8 cellular contexts compared by ENCODE assay signal in the genomic region with DNA sequence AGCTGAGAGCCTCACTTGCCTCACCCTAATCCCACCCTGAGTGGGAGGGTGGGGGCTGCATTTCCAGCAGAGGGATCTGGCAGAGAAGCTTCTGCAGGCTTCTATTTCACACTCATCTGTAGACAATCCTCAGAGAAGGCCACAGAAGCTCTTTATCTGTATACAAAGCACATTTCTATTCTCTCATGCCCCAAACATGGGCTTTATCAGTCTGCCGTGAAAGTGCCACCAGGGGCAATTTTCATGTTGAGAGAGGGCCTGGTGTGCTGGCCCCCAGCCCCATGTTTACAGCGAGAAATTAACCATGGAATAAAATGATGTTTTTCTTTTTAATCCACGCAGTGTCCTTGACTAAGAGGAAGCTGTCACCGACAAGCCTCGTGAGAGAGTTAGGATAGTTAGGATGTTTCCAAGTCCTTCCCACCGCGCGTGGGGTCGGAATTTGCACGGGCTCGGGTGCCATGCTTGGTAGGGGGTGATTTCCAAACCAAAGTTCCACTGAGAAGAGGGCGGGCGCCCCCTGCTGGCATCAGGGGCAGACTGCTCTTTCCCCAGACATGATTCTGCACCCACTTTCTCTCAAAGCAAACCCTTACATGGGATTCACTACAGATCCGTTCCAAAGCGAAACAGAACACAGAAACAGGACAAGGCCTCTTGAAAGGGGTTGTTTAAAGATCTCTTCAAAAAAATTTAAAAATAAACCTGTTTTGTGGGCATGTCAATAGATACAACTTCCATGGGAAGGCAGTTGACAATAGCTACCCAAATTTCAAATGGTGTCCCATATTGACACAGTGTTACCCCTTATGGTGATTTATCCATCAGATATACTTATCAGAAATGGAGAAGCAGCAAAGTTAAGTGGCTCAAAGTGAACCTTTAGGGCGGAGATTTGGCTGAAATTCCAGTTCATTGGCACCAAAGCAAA. TPM values are rescaled to one million over a fixed set of nuclear protein-coding genes. Genes with fewer than 3 reads are reported as not detected.
DNase-seq lines count a peak whose midpoint lies in the region; ATAC-seq and TF ChIP-seq lines count a peak whose summit lies in the region.

No MANE protein-coding gene starts in this region.

- H3K36me3 ChIP-seq in breast epithelium = no peaks in the 10 kb centered on the region

- H3K9me3 ChIP-seq in breast epithelium = peaks cover 15 to 17% of the 10 kb centered on the region in 2 donors

- ATAC-seq in GM21576 (IDR thresholded peaks at IDR 0.05; ENCODE audit: unreplicated experiment) = no peak

- no peak for TF ChIP-seq POLR2A in breast epithelium (IDR thresholded peaks at IDR 0.05)

- intact Hi-C loops in breast epithelium (cut with DNase I; ENCODE audit: low total_unique reads) = loop anchor here (5.0 to 10.0 kb wide), 2 partner anchors 171 to 713 kb away; no protein-coding TSS in a partner anchor

- H3K4me3 ChIP-seq in WI38 (ENCODE audit: low read depth, low read length) (no peak overlapping the region), breast epithelium (no peak overlapping the region)

- H3K27me3 ChIP-seq in breast epithelium = no peaks in the 10 kb centered on the region

- TF ChIP-seq CTCF in WI38 (IDR thresholded peaks at IDR 0.05; ENCODE audit: low read depth, low read length) = peak; percentile 93
- TF ChIP-seq CTCF in breast epithelium (IDR thresholded peaks at IDR 0.05) = peak; percentile 87 to 91 (median 90)

- H3K27ac ChIP-seq in breast epithelium = peak overlapping the region; percentile 9 to 38

- DNase-seq in NCI-H1436 (lab: John Stamatoyannopoulos, UW) (peak; percentile 55), NCI-H1436 treated with DMSO at 0.1 percent for 48 hours (lab: John Stamatoyannopoulos, UW) (no peak), NCI-H1694 (lab: John Stamatoyannopoulos, UW) (peak; percentile 87), breast epithelium (ENCODE audit: low spot score in 2 of 2) (peak; percentile 53 to 72), kidney tubule cell (ENCODE audit: low spot score) (peak; percentile 62)
- peak; percentile 80 to 82 for DNase-seq in stimulated activated CD4-positive, alpha-beta T cell treated with anti-CD3 and anti-CD28 coated beads, Interleukin-2, amount 100 ng/mL, for 24 hours

- H3K4me1 ChIP-seq in breast epithelium = no peaks in the 10 kb centered on the region

RNA-seq across cellular contexts. Expression of a gene that starts 19.4 kb away (rescaled TPM):
- total RNA-seq in breast epithelium = 1 to 10 TPM in 1 of 3 donors, not detected in 2; 5.9 TPM
